ENCODE assay signal across 8 cellular contexts in genomic region chr9:114587345-114588149, GRCh38. TPM values are rescaled to one million over a fixed set of nuclear protein-coding genes. Genes with fewer than 3 reads are reported as not detected.
DNase-seq lines count a peak whose midpoint lies in the region; ATAC-seq, FAIRE-seq and TF ChIP-seq lines count a peak whose summit lies in the region.

Gene ATP6V1G1 (plus strand): TSS chr9:114587769. CDS start chr9:114587839, 70 bp downstream.

- H3K9me3 ChIP-seq in adrenal gland (replicated peaks in 1 of 3) (no peaks in the 10 kb centered on the region), heart right ventricle (no peaks in the 10 kb centered on the region), upper lobe of left lung (no peaks in the 10 kb centered on the region)

- intact Hi-C loops in adrenal gland (cut with DNase I) (loop anchor here in 1 of 2 donors (10.0 kb wide), 1 partner anchor 63 kb away; no protein-coding TSS in a partner anchor), heart right ventricle (cut with DNase I) (loop anchor here in 3 of 10 donors (5.0 to 10.0 kb wide), 4 partner anchors 70 to 203 kb away; partner anchors contain the start of genes AKNA (in 1 of the 3) and TEX53 (in 1 of the 3)), posterior cingulate gyrus (cut with DNase I) (loop anchor here (5.0 to 10.0 kb wide), 4 partner anchors 67 to 243 kb away; partner anchors contain the start of genes TEX53 and WHRN)

- peak; percentile 87 for DNase-seq in GM12892 (ENCODE audit: insufficient read length)
- peak; percentile 97 for DNase-seq in NCI-H146 (lab: John Stamatoyannopoulos, UW)
- peak; percentile 98 to 100 (median 99) for DNase-seq in T-helper 1 cell
- DNase-seq in adrenal gland = peak; percentile 99 to 100 (median 100)
- peak; percentile 99 to 100 for DNase-seq in heart right ventricle
- DNase-seq in posterior cingulate gyrus = peak; percentile 96 to 99 (median 98)
- peak; percentile 97 to 99 for DNase-seq in upper lobe of left lung

- H3K4me3 ChIP-seq in adrenal gland (peak within 1 kb of the TSS; percentile 20 to 100 (median 82)), heart right ventricle (peak within 1 kb of the TSS; percentile 63 to 100 (median 78)), upper lobe of left lung (peak within 1 kb of the TSS; percentile 58 to 69 (median 65))

- ATAC-seq in HG02852 (IDR thresholded peaks at IDR 0.05; ENCODE audit: unreplicated experiment) (peak; percentile 92), heart right ventricle (peak; percentile 99 to 100 (median 99)), upper lobe of left lung (ENCODE audit: low FRiP score in 2 of 2) (peak; percentile 99)

- 1 to 3% (median 1%) methylated on average over 22 to 50 of the region's 50 CpGs for WGBS in adrenal gland, 4 donors
- 1% methylated on average over 50 of the region's 50 CpGs for WGBS in heart right ventricle, 2 donors
- WGBS in upper lobe of left lung, 2 donors = 1% methylated on average over 38 to 50 of the region's 50 CpGs

- TF ChIP-seq CTCF in adrenal gland (IDR thresholded peaks at IDR 0.05) (peak in 1 of 6 experiments; percentile 9), heart right ventricle (IDR thresholded peaks at IDR 0.05) (peak in 3 of 9 donors; percentile 43 to 50 (median 49)), upper lobe of left lung (IDR thresholded peaks at IDR 0.05) (peak in 2 of 6 experiments; percentile 3 to 42)

- H3K27ac ChIP-seq in adrenal gland = peak within 1 kb of the TSS; percentile 57 to 98 (median 95)
- H3K27ac ChIP-seq in heart right ventricle = peak within 1 kb of the TSS; percentile 49 to 96 (median 84)
- H3K27ac ChIP-seq in upper lobe of left lung = peak within 1 kb of the TSS; percentile 88 to 95 (median 92)

- H3K36me3 ChIP-seq in adrenal gland (replicated peaks in 1 of 2) = peaks cover 0 to 1% of the 10 kb centered on the region in 2 donors
- H3K36me3 ChIP-seq in heart right ventricle = peaks cover 0 to 5% (median 0%) of the 10 kb centered on the region in 9 donors
- H3K36me3 ChIP-seq in upper lobe of left lung = peaks cover 0 to 3% (median under 1%) of the 10 kb centered on the region in 4 donors

- peak in 1 of 4 donors; percentile 68 for TF ChIP-seq EP300 in upper lobe of left lung (IDR thresholded peaks at IDR 0.05)

- peak; percentile 96 for FAIRE-seq in GM12892 (lab: Jason Lieb, UNC)

- H3K4me1 ChIP-seq in adrenal gland (replicated peaks in 1 of 2) (peaks cover 33 to 41% of the 10 kb centered on the region in 2 donors), heart right ventricle (peaks cover 11 to 47% (median 42%) of the 10 kb centered on the region in 9 donors), upper lobe of left lung (peaks cover 40 to 45% (median 41%) of the 10 kb centered on the region in 4 donors)

- TF ChIP-seq POLR2A in GM12892 (IDR thresholded peaks at IDR 0.05; ENCODE audit: low read depth, low read length) (peak; percentile 93), adrenal gland (IDR thresholded peaks at IDR 0.05) (peak; percentile 85 to 97), upper lobe of left lung (IDR thresholded peaks at IDR 0.05) (peak in 3 of 4 donors; percentile 94 to 98 (median 95))

- no peaks in the 10 kb centered on the region for H3K27me3 ChIP-seq in adrenal gland
- H3K27me3 ChIP-seq in heart right ventricle = no peaks in the 10 kb centered on the region
- no peaks in the 10 kb centered on the region for H3K27me3 ChIP-seq in upper lobe of left lung

RNA-seq across cellular contexts. Expression of gene ATP6V1G1, which starts in this region (rescaled TPM):
- polyA plus RNA-seq in GM12892 (2012; ENCODE audit: missing spikeins) = 75.3 TPM
- 100 to 1,000 TPM; 109 to 314 (median 170) TPM for total RNA-seq in adrenal gland
- 100 to 1,000 TPM; 174 to 303 (median 193) TPM for polyA plus RNA-seq in adrenal gland
- total RNA-seq in heart right ventricle = 10 to 100 TPM; 53.1 to 80.3 (median 64.5) TPM
- 100 to 1,000 TPM in 1 of 2 donors, 10 to 100 TPM in 1; 65.7 to 115 TPM for polyA plus RNA-seq in heart right ventricle
- 100 to 1,000 TPM in 5 of 6 donors, 10 to 100 TPM in 1; 93.2 to 182 (median 133) TPM for total RNA-seq in upper lobe of left lung

Comparison
In these comparisons a context has a peak if more than half of its experiments do, and no peak if none do; other contexts are left out.
1. Peak in every context shown above with its lines: DNase-seq, ATAC-seq, H3K4me3 ChIP-seq and H3K27ac ChIP-seq.